ENCODE assay signal across 2 cellular contexts in genomic region chr7:4144171-4144701, GRCh38.
TF ChIP-seq lines count a peak whose summit lies in the region.

No MANE protein-coding gene starts in this region.

TF ChIP-seq in GM23338, 12 proteins besides CTCF, POLR2A, EP300 and RAD21 (continued from another document):
- TF ChIP-seq ZNF462 (CRISPR knock-in tag; IDR thresholded peaks at IDR 0.05) (no peak), NANOG (IDR thresholded peaks at IDR 0.05; ENCODE audit: borderline replicate concordance) (no peak), POLR2AphosphoS5 (IDR thresholded peaks at IDR 0.05; ENCODE audit: low read depth) (no peak), CREB1 (CRISPR knock-in tag; IDR thresholded peaks at IDR 0.05; ENCODE audit: low read depth) (no peak), JUNB (IDR thresholded peaks at IDR 0.05; ENCODE audit: unreplicated experiment) (no peak)

TF ChIP-seq in SK-N-SH treated with all-trans-retinoic acid at 6 μM for 48 hours, 23 proteins besides CTCF, POLR2A, EP300 and RAD21 (continued from another document):
- TF ChIP-seq, protein P1, sequence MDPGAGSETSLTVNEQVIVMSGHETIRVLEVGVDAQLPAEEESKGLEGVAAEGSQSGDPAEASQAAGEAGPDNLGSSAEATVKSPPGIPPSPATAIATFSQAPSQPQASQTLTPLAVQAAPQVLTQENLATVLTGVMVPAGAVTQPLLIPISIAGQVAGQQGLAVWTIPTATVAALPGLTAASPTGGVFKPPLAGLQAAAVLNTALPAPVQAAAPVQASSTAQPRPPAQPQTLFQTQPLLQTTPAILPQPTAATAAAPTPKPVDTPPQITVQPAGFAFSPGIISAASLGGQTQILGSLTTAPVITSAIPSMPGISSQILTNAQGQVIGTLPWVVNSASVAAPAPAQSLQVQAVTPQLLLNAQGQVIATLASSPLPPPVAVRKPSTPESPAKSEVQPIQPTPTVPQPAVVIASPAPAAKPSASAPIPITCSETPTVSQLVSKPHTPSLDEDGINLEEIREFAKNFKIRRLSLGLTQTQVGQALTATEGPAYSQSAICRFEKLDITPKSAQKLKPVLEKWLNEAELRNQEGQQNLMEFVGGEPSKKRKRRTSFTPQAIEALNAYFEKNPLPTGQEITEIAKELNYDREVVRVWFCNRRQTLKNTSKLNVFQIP (CRISPR knock-in tag; IDR thresholded peaks at IDR 0.05; ENCODE audit: borderline replicate concordance, low read depth) = no peak
- TF ChIP-seq ISL1 (CRISPR knock-in tag; IDR thresholded peaks at IDR 0.05) (no peak), CREB5 (CRISPR knock-in tag; IDR thresholded peaks at IDR 0.05; ENCODE audit: low read depth) (no peak), CSDC2 (CRISPR knock-in tag; IDR thresholded peaks at IDR 0.05) (no peak)
TF ChIP-seq in SK-N-SH treated with all-trans-retinoic acid at 6 μM for 48 hours: peak in this region for 0.
